Comparison of ENCODE assay signal across 15 cellular contexts in genomic region chr19:18423258-18424020, GRCh38. TPM values are rescaled to one million over a fixed set of nuclear protein-coding genes. Genes with fewer than 3 reads are reported as not detected.
A peak's percentile ranks its signal among the peaks of the same experiment; 100 is the strongest.
DNase-seq lines count a peak whose midpoint lies in the region; ATAC-seq and TF ChIP-seq lines count a peak whose summit lies in the region.
"Had no signal": no experiment of that assay in that cellular context is flagged by ENCODE, and none has a peak within 500 bp of the region (broad histone marks: within the 10 kb centered on the region; RNA-seq: fewer than 3 reads in every experiment).

No MANE protein-coding gene starts in this region.

- H3K27ac ChIP-seq in 22Rv1 (0 out of 2 replicates have a peak overlapping the region, but pooled peaks have one; percentile 18), DOHH2 (ENCODE audit: low read depth, low read length) (peak overlapping the region; percentile 87), ascending aorta (peak overlapping the region; percentile 36 to 50)

- peaks cover 86% of the 10 kb centered on the region for H3K4me1 ChIP-seq in DOHH2 (ENCODE audit: control insufficient read depth, low read length)
- peaks cover 9 to 35% of the 10 kb centered on the region in 2 donors for H3K4me1 ChIP-seq in ascending aorta
- H3K4me1 ChIP-seq in mucosa of descending colon (ENCODE audit: low read depth): peaks cover 32% of the 10 kb centered on the region

- no peaks in the 10 kb centered on the region for H3K27me3 ChIP-seq in DOHH2 (ENCODE audit: control insufficient read depth, low read length)
- no peaks in the 10 kb centered on the region for H3K27me3 ChIP-seq in ascending aorta

- intact Hi-C loops in ascending aorta (cut with DNase I) (no loop called here), mucosa of descending colon (cut with DNase I, micrococcal nuclease) (no loop called here)

- H3K36me3 ChIP-seq in DOHH2 (ENCODE audit: control insufficient read depth, low read length) (peaks cover 50% of the 10 kb centered on the region), ascending aorta (no peaks in the 10 kb centered on the region), mucosa of descending colon (ENCODE audit: low read depth) (no peaks in the 10 kb centered on the region)

- H3K79me2 ChIP-seq in DOHH2 (ENCODE audit: control insufficient read depth, low read length): peaks cover 83% of the 10 kb centered on the region

- H3K9me3 ChIP-seq in DOHH2 (ENCODE audit: control insufficient read depth, insufficient read depth, low read length) (no peaks in the 10 kb centered on the region), ascending aorta (no peaks in the 10 kb centered on the region), mucosa of descending colon (no peaks in the 10 kb centered on the region)

- TF ChIP-seq CTCF in 22Rv1 (IDR thresholded peaks at IDR 0.05) (no peak), DOHH2 (IDR thresholded peaks at IDR 0.05; ENCODE audit: low read depth, low read length, poor library complexity, severe bottlenecking) (no peak), ascending aorta (IDR thresholded peaks at IDR 0.05) (no peak), mucosa of descending colon (IDR thresholded peaks at IDR 0.05) (no peak)

- peaks cover 30% of the 10 kb centered on the region for H3F3A ChIP-seq in DOHH2 (ENCODE audit: control insufficient read depth, insufficient read depth)

- no peaks in the 10 kb centered on the region for H3K9me2 ChIP-seq in DOHH2 (replicated peaks; ENCODE audit: control insufficient read depth, low read length)

- H4K20me1 ChIP-seq in DOHH2 (ENCODE audit: control insufficient read depth, insufficient read depth, low read depth, low read length): peaks cover 17% of the 10 kb centered on the region; the same call in 1 of the 2 replicates

- peak overlapping the region; percentile 79 for H3K4me2 ChIP-seq in DOHH2 (ENCODE audit: low read length)

- ATAC-seq in mucosa of descending colon (peak; percentile 24), GM21786 (IDR thresholded peaks at IDR 0.05; ENCODE audit: unreplicated experiment) (no peak), GM19023 (IDR thresholded peaks at IDR 0.05; ENCODE audit: unreplicated experiment) (no peak), GM18861 (IDR thresholded peaks at IDR 0.05; ENCODE audit: unreplicated experiment) (no peak), HG02642 (IDR thresholded peaks at IDR 0.05; ENCODE audit: poor library complexity, unreplicated experiment) (no peak)
- ATAC-seq: naive thymus-derived CD4-positive, alpha-beta T cell had no signal

- H3K4me3 ChIP-seq in DOHH2 (ENCODE audit: low read length) (peak overlapping the region; percentile 90), ascending aorta (no peak overlapping the region), mucosa of descending colon (no peak overlapping the region)

- DNase-seq in ascending aorta (ENCODE audit: low spot score in 2 of 2): no peak
- peak in 2 of 3 donors; percentile 57 to 60 for DNase-seq in mucosa of descending colon
- DNase-seq: activated T-cell treated with anti-CD3 and anti-CD28 coated beads for 4 hours; naive thymus-derived CD4-positive, alpha-beta T cell; NCI-H1105; NCI-H510A; RPMI8226 had no signal

RNA-seq across cellular contexts. Expression of gene SSBP4, which starts 4.2 kb away (rescaled TPM):
- 233 TPM for total RNA-seq in ascending aorta
- total RNA-seq in mucosa of descending colon: 10 to 100 TPM; 31.2 to 48.6 (median 41.1) TPM

RNA-seq across cellular contexts. Expression of gene ISYNA1, which starts 14.5 kb away (rescaled TPM):
- total RNA-seq in ascending aorta: 93.1 TPM
- 10 to 100 TPM; 10.2 to 20.0 (median 13.2) TPM for total RNA-seq in mucosa of descending colon

RNA-seq across cellular contexts. Expression of gene LRRC25, which starts 26.0 kb away (rescaled TPM):
- 6.9 TPM for total RNA-seq in ascending aorta
- total RNA-seq in mucosa of descending colon: 1 to 10 TPM; 2.1 to 8.8 (median 5.8) TPM
- total RNA-seq: bronchial epithelial cell, HT-29 had no signal

RNA-seq across cellular contexts. Expression of gene GDF15, which starts 37.5 kb away (rescaled TPM):
- total RNA-seq in ascending aorta (8.5 TPM), mucosa of descending colon (10 to 100 TPM; 13.8 to 28.2 (median 20.4) TPM)

Comparison
In these comparisons a context has a peak if more than half of its experiments do, and no peak if none do; other contexts are left out.
1. H3K27ac ChIP-seq: peak in every context shown above with its lines; median percentile 87 in DOHH2; 43 in ascending aorta; 18 in 22Rv1.
2. DNase-seq: peak in mucosa of descending colon (2 of 3); none in ascending aorta (0 of 2).